ENCODE assay signal across 1 cellular context in genomic region chr6:133099573-133099972, GRCh38.
A peak's percentile ranks its signal among the peaks of the same experiment; 100 is the strongest.
TF ChIP-seq lines count a peak whose summit lies in the region.

No MANE protein-coding gene starts in this region.

TF ChIP-seq in HCT116, 20 proteins besides CTCF, POLR2A, EP300 and RAD21 (continued from another document):
- TF ChIP-seq SP1 (IDR thresholded peaks at IDR 0.05; ENCODE audit: low read depth) (peak; percentile 90; the same call in 1 of the 2 replicates), CBX3 (IDR thresholded peaks at IDR 0.05; ENCODE audit: low read depth) (peak; percentile 65), POLR2AphosphoS5 (IDR thresholded peaks at IDR 0.05; ENCODE audit: low read depth, low read length) (no peak), ELF1 (IDR thresholded peaks at IDR 0.05; ENCODE audit: borderline replicate concordance, low read depth) (no peak), ZNF274 (IDR thresholded peaks at IDR 0.05; ENCODE audit: low read depth, low read length) (no peak), EZH2 (IDR thresholded peaks at IDR 0.05) (no peak), YY1 (IDR thresholded peaks at IDR 0.05; ENCODE audit: extremely low read depth, insufficient replicate concordance, low read depth, low read length) (no peak), MAX (IDR thresholded peaks at IDR 0.05) (no peak; the same call in 1 of the 2 replicates), SIN3A (IDR thresholded peaks at IDR 0.05; ENCODE audit: low read depth) (no peak), EGR1 (IDR thresholded peaks at IDR 0.05; ENCODE audit: low read depth) (0 out of 2 replicates have a peak, but pooled peaks have one; percentile 20), SRF (IDR thresholded peaks at IDR 0.05; ENCODE audit: low read depth) (no peak)
- TF ChIP-seq, protein P1, sequence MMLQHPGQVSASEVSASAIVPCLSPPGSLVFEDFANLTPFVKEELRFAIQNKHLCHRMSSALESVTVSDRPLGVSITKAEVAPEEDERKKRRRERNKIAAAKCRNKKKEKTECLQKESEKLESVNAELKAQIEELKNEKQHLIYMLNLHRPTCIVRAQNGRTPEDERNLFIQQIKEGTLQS (IDR thresholded peaks at IDR 0.05) = 0 out of 2 replicates have a peak, but pooled peaks have one; percentile 10
